ENCODE assay signal across 1 cellular context in the genomic region with DNA sequence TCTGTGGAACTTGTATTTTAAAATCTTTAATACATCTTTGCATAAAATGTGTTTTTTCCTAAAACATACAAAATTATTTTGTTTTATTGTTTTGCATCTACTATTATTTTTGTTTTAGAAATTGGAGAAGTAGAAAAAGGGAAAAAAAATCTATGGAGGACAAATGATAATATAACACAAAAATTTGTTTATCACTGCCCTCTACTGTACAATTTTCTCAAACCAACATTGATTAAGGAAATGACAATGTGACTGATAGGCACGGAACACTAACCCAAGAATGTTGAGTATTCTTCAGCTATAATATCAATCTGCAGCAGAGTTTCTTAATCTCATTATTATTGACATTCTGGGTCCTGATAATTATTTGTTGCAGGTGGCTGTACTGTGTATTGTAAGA.
TF ChIP-seq lines count a peak whose summit lies in the region.

No MANE protein-coding gene starts in this region.

TF ChIP-seq in HEK293, 187 proteins besides CTCF, POLR2A, EP300 and RAD21 (continued from another document):
- TF ChIP-seq, protein P1, sequence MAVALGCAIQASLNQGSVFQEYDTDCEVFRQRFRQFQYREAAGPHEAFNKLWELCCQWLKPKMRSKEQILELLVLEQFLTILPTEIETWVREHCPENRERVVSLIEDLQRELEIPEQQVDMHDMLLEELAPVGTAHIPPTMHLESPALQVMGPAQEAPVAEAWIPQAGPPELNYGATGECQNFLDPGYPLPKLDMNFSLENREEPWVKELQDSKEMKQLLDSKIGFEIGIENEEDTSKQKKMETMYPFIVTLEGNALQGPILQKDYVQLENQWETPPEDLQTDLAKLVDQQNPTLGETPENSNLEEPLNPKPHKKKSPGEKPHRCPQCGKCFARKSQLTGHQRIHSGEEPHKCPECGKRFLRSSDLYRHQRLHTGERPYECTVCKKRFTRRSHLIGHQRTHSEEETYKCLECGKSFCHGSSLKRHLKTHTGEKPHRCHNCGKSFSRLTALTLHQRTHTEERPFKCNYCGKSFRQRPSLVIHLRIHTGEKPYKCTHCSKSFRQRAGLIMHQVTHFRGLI (tag by site-specific recombination; IDR thresholded peaks at IDR 0.05) = no peak
- TF ChIP-seq ZNF324 (tag by site-specific recombination; IDR thresholded peaks at IDR 0.05) (no peak), ZSCAN30 (tag by site-specific recombination; IDR thresholded peaks at IDR 0.05) (no peak), PRDM1 (tag by site-specific recombination; IDR thresholded peaks at IDR 0.05) (no peak), ZNF174 (tag by site-specific recombination; IDR thresholded peaks at IDR 0.05) (no peak), ZNF23 (tag by site-specific recombination; IDR thresholded peaks at IDR 0.05; ENCODE audit: borderline replicate concordance) (no peak)
